ENCODE assay signal across 9 cellular contexts in genomic region chr16:8675183-8676159, GRCh38. TPM values are rescaled to one million over a fixed set of nuclear protein-coding genes. Genes with fewer than 3 reads are reported as not detected.
A peak's percentile ranks its signal among the peaks of the same experiment; 100 is the strongest.
DNase-seq lines count a peak whose midpoint lies in the region; ATAC-seq, FAIRE-seq and TF ChIP-seq lines count a peak whose summit lies in the region.
"Had no signal": no experiment of that assay in that cellular context is flagged by ENCODE, and none has a peak within 500 bp of the region (broad histone marks: within the 10 kb centered on the region; RNA-seq: fewer than 3 reads in every experiment).

No MANE protein-coding gene starts in this region.

- intact Hi-C loops in right lobe of liver (cut with DNase I) = loop anchor here in 1 of 2 donors (10.0 kb wide), 1 partner anchor 49 kb away; no protein-coding TSS in a partner anchor

- TF ChIP-seq CTCF in A549 (IDR thresholded peaks at IDR 0.05) (no peak), right lobe of liver (IDR thresholded peaks at IDR 0.05) (no peak)

- no peaks in the 10 kb centered on the region for H3K36me3 ChIP-seq in right lobe of liver

- H3K9me3 ChIP-seq in A549 (peaks cover 10% of the 10 kb centered on the region), right lobe of liver (no peaks in the 10 kb centered on the region)

- in situ Hi-C loops in G401 (cut with HindIII; ENCODE audit: low sequenced_read_pairs) = no loop called here

- TF ChIP-seq RAD21 in A549 (conservative IDR thresholded peaks at IDR 0.05 in 1 of 2, IDR thresholded peaks at IDR 0.05 in 1 of 2) = no peak

- POLR2A ChIA-PET in A549 (lab: Yijun Ruan, JAX) = no interaction called here

- H3K4me3 ChIP-seq in A549 = peak overlapping the region; percentile 44; the same call in 2 of the 3 replicates
- H3K4me3 ChIP-seq in right lobe of liver = peak overlapping the region; percentile 77 to 94 (median 83)

- DNase-seq in A549 (ENCODE audit: low read depth in 1 of 2, low spot score in 1 of 2) (no peak), NCI-H226 (peak; percentile 43), right lobe of liver (peak in 2 of 3 donors; percentile 51 to 62), G401 (ENCODE audit: low spot score) (no peak)
- DNase-seq in activated effector memory CD4-positive, alpha-beta T cell treated with Interleukin-2 at 50 U/mL for 16 hours = peak; percentile 40
- DNase-seq in stimulated activated CD8-positive, alpha-beta memory T cell treated with anti-CD3 and anti-CD28 coated beads, Interleukin-7, amount 100 ng/mL, for 1 hour (ENCODE audit: low read depth in 2 of 2) = peak; percentile 12 to 26

- H3K4me2 ChIP-seq in A549 = peak overlapping the region; percentile 78

- H3K27ac ChIP-seq in A549 (no peak overlapping the region), right lobe of liver (peak overlapping the region in 2 of 3 donors; percentile 25 to 67)

- H3K4me1 ChIP-seq in A549 = peaks cover 29% of the 10 kb centered on the region
- H3K4me1 ChIP-seq in right lobe of liver = peaks cover 0 to 30% (median 12%) of the 10 kb centered on the region in 4 donors

- no peak for TF ChIP-seq EP300 in A549 (IDR thresholded peaks at IDR 0.05)

- ATAC-seq in A549 = no peak
- ATAC-seq in right lobe of liver = peak in 2 of 4 donors; percentile 14 to 20
- no peak for ATAC-seq in GM19397 (IDR thresholded peaks at IDR 0.05; ENCODE audit: unreplicated experiment)
- no peak for ATAC-seq in HG03045 (IDR thresholded peaks at IDR 0.05; ENCODE audit: unreplicated experiment)

- no peaks in the 10 kb centered on the region for H3K27me3 ChIP-seq in right lobe of liver

- TF ChIP-seq POLR2A in A549 (IDR thresholded peaks at IDR 0.05; ENCODE audit: low read length) (no peak), right lobe of liver (IDR thresholded peaks at IDR 0.05) (no peak)

- 67% methylated on average over 11 of the region's 13 CpGs for WGBS in A549 (ENCODE audit: missing lambda C conversion rate)
- 43% methylated on average over 7 of the region's 13 CpGs for WGBS in right lobe of liver (ENCODE audit: insufficient coverage, low coverage, low lambda C conversion rate, missing lambda C conversion rate)

- CTCF ChIA-PET in A549 (lab: Yijun Ruan, JAX) = interaction anchor here (1.3 to 2.6 kb wide), 6 partner anchors 14 to 463 kb away, joined by 3 to 14 read pairs (median 6); no protein-coding TSS in a partner anchor

- no peak for FAIRE-seq in A549 (lab: Jason Lieb, UNC)
- FAIRE-seq: G401.6 had no signal

TF ChIP-seq in A549, 52 proteins besides CTCF, POLR2A, EP300 and RAD21:
- TF ChIP-seq FOSB (CRISPR knock-in tag; IDR thresholded peaks at IDR 0.05) = no peak
- no peak for TF ChIP-seq ZFP36 (IDR thresholded peaks at IDR 0.05; ENCODE audit: borderline replicate concordance, partially characterized antibody)
- TF ChIP-seq, protein P1, sequence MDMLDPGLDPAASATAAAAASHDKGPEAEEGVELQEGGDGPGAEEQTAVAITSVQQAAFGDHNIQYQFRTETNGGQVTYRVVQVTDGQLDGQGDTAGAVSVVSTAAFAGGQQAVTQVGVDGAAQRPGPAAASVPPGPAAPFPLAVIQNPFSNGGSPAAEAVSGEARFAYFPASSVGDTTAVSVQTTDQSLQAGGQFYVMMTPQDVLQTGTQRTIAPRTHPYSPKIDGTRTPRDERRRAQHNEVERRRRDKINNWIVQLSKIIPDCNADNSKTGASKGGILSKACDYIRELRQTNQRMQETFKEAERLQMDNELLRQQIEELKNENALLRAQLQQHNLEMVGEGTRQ (IDR thresholded peaks at IDR 0.05) = no peak
- TF ChIP-seq EHF (CRISPR knock-in tag; IDR thresholded peaks at IDR 0.05) = no peak
- TF ChIP-seq, protein P2, sequence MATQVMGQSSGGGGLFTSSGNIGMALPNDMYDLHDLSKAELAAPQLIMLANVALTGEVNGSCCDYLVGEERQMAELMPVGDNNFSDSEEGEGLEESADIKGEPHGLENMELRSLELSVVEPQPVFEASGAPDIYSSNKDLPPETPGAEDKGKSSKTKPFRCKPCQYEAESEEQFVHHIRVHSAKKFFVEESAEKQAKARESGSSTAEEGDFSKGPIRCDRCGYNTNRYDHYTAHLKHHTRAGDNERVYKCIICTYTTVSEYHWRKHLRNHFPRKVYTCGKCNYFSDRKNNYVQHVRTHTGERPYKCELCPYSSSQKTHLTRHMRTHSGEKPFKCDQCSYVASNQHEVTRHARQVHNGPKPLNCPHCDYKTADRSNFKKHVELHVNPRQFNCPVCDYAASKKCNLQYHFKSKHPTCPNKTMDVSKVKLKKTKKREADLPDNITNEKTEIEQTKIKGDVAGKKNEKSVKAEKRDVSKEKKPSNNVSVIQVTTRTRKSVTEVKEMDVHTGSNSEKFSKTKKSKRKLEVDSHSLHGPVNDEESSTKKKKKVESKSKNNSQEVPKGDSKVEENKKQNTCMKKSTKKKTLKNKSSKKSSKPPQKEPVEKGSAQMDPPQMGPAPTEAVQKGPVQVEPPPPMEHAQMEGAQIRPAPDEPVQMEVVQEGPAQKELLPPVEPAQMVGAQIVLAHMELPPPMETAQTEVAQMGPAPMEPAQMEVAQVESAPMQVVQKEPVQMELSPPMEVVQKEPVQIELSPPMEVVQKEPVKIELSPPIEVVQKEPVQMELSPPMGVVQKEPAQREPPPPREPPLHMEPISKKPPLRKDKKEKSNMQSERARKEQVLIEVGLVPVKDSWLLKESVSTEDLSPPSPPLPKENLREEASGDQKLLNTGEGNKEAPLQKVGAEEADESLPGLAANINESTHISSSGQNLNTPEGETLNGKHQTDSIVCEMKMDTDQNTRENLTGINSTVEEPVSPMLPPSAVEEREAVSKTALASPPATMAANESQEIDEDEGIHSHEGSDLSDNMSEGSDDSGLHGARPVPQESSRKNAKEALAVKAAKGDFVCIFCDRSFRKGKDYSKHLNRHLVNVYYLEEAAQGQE (IDR thresholded peaks at IDR 0.05) = no peak
- no peak for TF ChIP-seq HOXB5 (CRISPR knock-in tag; IDR thresholded peaks at IDR 0.05)
- no peak for TF ChIP-seq FOXS1 (CRISPR knock-in tag; IDR thresholded peaks at IDR 0.05)
- TF ChIP-seq RNF2 (IDR thresholded peaks at IDR 0.05; ENCODE audit: borderline replicate concordance, low read depth) = no peak
- TF ChIP-seq ZNF302 (CRISPR knock-in tag; IDR thresholded peaks at IDR 0.05) = no peak
- no peak for TF ChIP-seq ELK1 (IDR thresholded peaks at IDR 0.05; ENCODE audit: low read depth, low read length)
- no peak for TF ChIP-seq TP53 (CRISPR knock-in tag; IDR thresholded peaks at IDR 0.05)

RNA-seq across cellular contexts. Expression of gene ABAT, which starts 1.1 kb away (rescaled TPM):
- polyA plus RNA-seq in A549 (2011; rRNA removed) = 1.2 and 1.3 TPM in 2 replicates
- 0.16 and 0.27 TPM in 2 replicates for polyA plus RNA-seq in A549 (2012; cell fraction: cytosol; rRNA removed)
- 0.58 and 0.69 TPM in 2 replicates for polyA plus RNA-seq in A549 (2012; cell fraction: nucleus; rRNA removed)
- polyA plus RNA-seq in A549 (2017; fragmentation: RNase III; extraction: RNeasy Plus Mini Kit Qiagen cat#74134 plus additional on column Dnase treatment) = 0.60 to 0.68 TPM (median 0.66 TPM) in 3 replicates
- 1.1 and 1.7 TPM in 2 replicates for polyA minus RNA-seq in A549 (2011; rRNA and poly(A)+ RNA removed)
- total RNA-seq in right lobe of liver = 100 to 1,000 TPM; 160 to 378 (median 305) TPM
- total RNA-seq in G401 (2014; rRNA removed; shearing (Covaris generic)) = 7.2 and 8.0 TPM in 2 replicates

RNA-seq across cellular contexts. Expression of gene METTL22, which starts 54.0 kb away (rescaled TPM):
- polyA plus RNA-seq in A549 (2011; rRNA removed) = 36.7 and 40.9 TPM in 2 replicates
- 40.8 and 45.1 TPM in 2 replicates for polyA plus RNA-seq in A549 (2012; cell fraction: cytosol; rRNA removed)
- polyA plus RNA-seq in A549 (2012; cell fraction: nucleus; rRNA removed) = 85.0 and 109 TPM in 2 replicates
- polyA plus RNA-seq in A549 (2017; fragmentation: RNase III; extraction: RNeasy Plus Mini Kit Qiagen cat#74134 plus additional on column Dnase treatment) = 18.6 to 22.8 TPM (median 21.0 TPM) in 3 replicates
- 65.2 and 70.4 TPM in 2 replicates for polyA minus RNA-seq in A549 (2011; rRNA and poly(A)+ RNA removed)
- total RNA-seq in right lobe of liver = 10 to 100 TPM; 11.3 to 15.2 (median 13.7) TPM
- total RNA-seq in G401 (2014; rRNA removed; shearing (Covaris generic)) = 9.1 and 19.8 TPM in 2 replicates

Comparison
In these comparisons a context has a peak if more than half of its experiments do, and no peak if none do; other contexts are left out.
1. DNase-seq: peak in NCI-H226 (single experiment), activated effector memory CD4-positive, alpha-beta T cell treated with Interleukin-2 at 50 U/mL for 16 hours (single experiment), right lobe of liver (2 of 3) and stimulated activated CD8-positive, alpha-beta memory T cell treated with anti-CD3 and anti-CD28 coated beads, Interleukin-7, amount 100 ng/mL, for 1 hour (2 of 2); none in A549 (0 of 2) and G401 (single experiment).
2. H3K27ac ChIP-seq: peak in right lobe of liver (2 of 3); none in A549 (0 of 2).
3. RNA of gene ABAT, which starts 1.1 kb away (total RNA-seq): 160 to 378 TPM in right lobe of liver; 7.2 to 8.0 TPM in G401; every median in the first group is over 10 times any median in the second.